ENCODE assay signal across 8 cellular contexts in genomic region chr20:62302341-62303048, GRCh38. TPM values are rescaled to one million over a fixed set of nuclear protein-coding genes. Genes with fewer than 3 reads are reported as not detected.
A peak's percentile ranks its signal among the peaks of the same experiment; 100 is the strongest.
DNase-seq lines count a peak whose midpoint lies in the region; ATAC-seq and TF ChIP-seq lines count a peak whose summit lies in the region.

Gene ADRM1 (plus strand): TSS chr20:62302997. CDS start chr20:62303569, 572 bp downstream.

- H3K9ac ChIP-seq in OCI-LY3 (ENCODE audit: low read length), result peak within 1 kb of the TSS; percentile 93

- ATAC-seq in GM21515 (IDR thresholded peaks at IDR 0.05; ENCODE audit: unreplicated experiment), result peak; percentile 83

- H4K20me1 ChIP-seq in OCI-LY3 (ENCODE audit: insufficient read depth, low read length), result peaks cover 25% of the 10 kb centered on the region

- TF ChIP-seq CTCF in OCI-LY3 (IDR thresholded peaks at IDR 0.05; ENCODE audit: low read depth, low read length), result peak; percentile 79

- peak within 1 kb of the TSS; percentile 99 for H3K4me2 ChIP-seq in OCI-LY3 (ENCODE audit: low read length)

- H3K9me3 ChIP-seq in OCI-LY3 (ENCODE audit: insufficient read depth, low read length) (no peaks in the 10 kb centered on the region), mononuclear cell (ENCODE audit: low read depth, low read length) (no peaks in the 10 kb centered on the region)

- H3K27ac ChIP-seq in OCI-LY3 (ENCODE audit: low read length), result peak within 1 kb of the TSS; percentile 87

- peak within 1 kb of the TSS; percentile 98 for H3K4me3 ChIP-seq in OCI-LY3 (ENCODE audit: low read length)
- peak within 1 kb of the TSS; percentile 71 for H3K4me3 ChIP-seq in mononuclear cell (ENCODE audit: low read length)

- H3K4me1 ChIP-seq in OCI-LY3 (ENCODE audit: low read length) (peaks cover 13% of the 10 kb centered on the region), mononuclear cell (ENCODE audit: insufficient read depth, low read length) (peaks cover 27% of the 10 kb centered on the region)

- H3K36me3 ChIP-seq in OCI-LY3 (replicated peaks; ENCODE audit: low read depth, low read length), result peaks cover 30% of the 10 kb centered on the region

- peak within 1 kb of the TSS; percentile 92 for H2AFZ ChIP-seq in OCI-LY3 (ENCODE audit: low read depth, low read length)

- DNase-seq in DMS 273 treated with DMSO at 0.1 percent for 48 hours (lab: John Stamatoyannopoulos, UW) (peak; percentile 89), HuH-7.5 (ENCODE audit: low spot score) (peak; percentile 100), activated T-cell treated with anti-CD3 and anti-CD28 coated beads for 1 hour (ENCODE audit: low read depth) (peak; percentile 91), epidermal melanocyte (ENCODE audit: insufficient read length, low spot score) (peak; percentile 100)
- DNase-seq in stimulated activated CD8-positive, alpha-beta memory T cell treated with anti-CD3 and anti-CD28 coated beads, Interleukin-4, amount 100 ng/mL, for 1 hour (ENCODE audit: low read depth in 2 of 2, low spot score in 1 of 2), result peak; percentile 88 to 92

- H3K79me2 ChIP-seq in OCI-LY3 (ENCODE audit: low read length), result peaks cover 40% of the 10 kb centered on the region

- H3K27me3 ChIP-seq in OCI-LY3 (ENCODE audit: low read depth, low read length), result no peaks in the 10 kb centered on the region
- H3K27me3 ChIP-seq in mononuclear cell (ENCODE audit: insufficient read depth, low read length), result no peaks in the 10 kb centered on the region

RNA-seq across cellular contexts. Expression of gene ADRM1, which starts in this region (rescaled TPM):
- total RNA-seq in mononuclear cell, result 30.2 TPM

Comparison
In these comparisons a context has a peak if more than half of its experiments do, and no peak if none do; other contexts are left out.
1. Peak in every context shown above with its lines: DNase-seq, ATAC-seq, H3K4me3 ChIP-seq and H3K27ac ChIP-seq.